Comparison of ENCODE assay signal across 8 cellular contexts in genomic region chr4:54100607-54101189, GRCh38. TPM values are rescaled to one million over a fixed set of nuclear protein-coding genes. Genes with fewer than 3 reads are reported as not detected.
DNase-seq lines count a peak whose midpoint lies in the region; ATAC-seq and TF ChIP-seq lines count a peak whose summit lies in the region.

No MANE protein-coding gene starts in this region.

- H4K91ac ChIP-seq in IMR-90 (ENCODE audit: insufficient read depth, low read depth, low read length): no peak overlapping the region

- H3K4me3 ChIP-seq in BLaER1 (peak overlapping the region; percentile 60), IMR-90 (ENCODE audit: insufficient read depth, low read depth, low read length) (peak overlapping the region; percentile 40)

- DNase-seq in IMR-90 (no peak), chondrocyte (ENCODE audit: low spot score) (no peak), OCI-M2 (lab: John Stamatoyannopoulos, UW; ENCODE audit: unreplicated experiment) (no peak), anterior cingulate cortex (lab: John Stamatoyannopoulos, UW) (no peak)
- no peak for DNase-seq in natural killer cell treated with Interleukin-12 subunit alpha and Interleukin-12 subunit beta and Interleukin-15 and Interleukin-18, amount 100 ng/mL, for 72 hours (ENCODE audit: low spot score)

- no peak overlapping the region for H3K27ac Mint-ChIP-seq in chondrocyte (ENCODE audit: unreplicated experiment)
- H3K27ac Mint-ChIP-seq in natural killer cell treated with Interleukin-12 subunit alpha and Interleukin-12 subunit beta and Interleukin-15 and Interleukin-18, amount 100 ng/mL, for 72 hours: no peak overlapping the region

- peak overlapping the region; percentile 64 for H3K4me3 Mint-ChIP-seq in chondrocyte (ENCODE audit: unreplicated experiment)
- H3K4me3 Mint-ChIP-seq in natural killer cell treated with Interleukin-12 subunit alpha and Interleukin-12 subunit beta and Interleukin-15 and Interleukin-18, amount 100 ng/mL, for 72 hours: peak overlapping the region; percentile 34

- intact Hi-C loops in IMR-90 (cut with micrococcal nuclease): no loop called here

- H4K8ac ChIP-seq in IMR-90 (ENCODE audit: low read depth in 2 of 2, low read length in 2 of 2): no peak overlapping the region

- H3K9ac ChIP-seq in BLaER1 (no peak overlapping the region), IMR-90 (ENCODE audit: low read depth, low read length) (no peak overlapping the region)

- no TSS peak for BruUV-seq in IMR-90 (replicated peaks; lab: Mats Ljungman, UMichigan)

- peaks cover 36% of the 10 kb centered on the region for H4K20me1 ChIP-seq in BLaER1
- no peaks in the 10 kb centered on the region for H4K20me1 ChIP-seq in IMR-90 (ENCODE audit: insufficient read depth, low read length)

- H3K27me3 Mint-ChIP-seq in chondrocyte (ENCODE audit: low read depth): peaks cover 34% of the 10 kb centered on the region
- H3K27me3 Mint-ChIP-seq in natural killer cell treated with Interleukin-12 subunit alpha and Interleukin-12 subunit beta and Interleukin-15 and Interleukin-18, amount 100 ng/mL, for 72 hours: peaks cover 60 to 80% of the 10 kb centered on the region in 2 donors

- in situ Hi-C loops in IMR-90 (cut with MboI; ENCODE audit: low sequenced_read_pairs): no loop called here

- no peak overlapping the region for H2BK120ac ChIP-seq in IMR-90 (ENCODE audit: low read depth, low read length)

- peaks cover 2% of the 10 kb centered on the region for H3K36me3 Mint-ChIP-seq in chondrocyte (ENCODE audit: low read depth)
- H3K36me3 Mint-ChIP-seq in natural killer cell treated with Interleukin-12 subunit alpha and Interleukin-12 subunit beta and Interleukin-15 and Interleukin-18, amount 100 ng/mL, for 72 hours: no peaks in the 10 kb centered on the region

- no peak overlapping the region for H3K14ac ChIP-seq in IMR-90 (replicated peaks; ENCODE audit: low read depth, low read length)

- no peak overlapping the region for H3K4ac ChIP-seq in IMR-90 (ENCODE audit: low read depth, low read length)

- peaks cover 9% of the 10 kb centered on the region for H3K9me1 ChIP-seq in IMR-90 (ENCODE audit: insufficient read depth, low read length)

- no peak overlapping the region for H3K27ac ChIP-seq in BLaER1
- no peak overlapping the region for H3K27ac ChIP-seq in IMR-90 (ENCODE audit: insufficient read depth, low read length)

- H3K56ac ChIP-seq in IMR-90 (ENCODE audit: extremely low read depth, insufficient read depth, low read length): no peak overlapping the region

- H4K5ac ChIP-seq in IMR-90 (ENCODE audit: low read depth, low read length): no peak overlapping the region

- no peaks in the 10 kb centered on the region for H3K79me1 ChIP-seq in IMR-90 (ENCODE audit: low read depth in 1 of 2, low read length in 2 of 2)

- H2BK15ac ChIP-seq in IMR-90 (ENCODE audit: low read depth, low read length): no peak overlapping the region

- no peak overlapping the region for H3K18ac ChIP-seq in IMR-90 (ENCODE audit: low read depth, low read length)

- H2AFZ ChIP-seq in IMR-90 (replicated peaks; ENCODE audit: low read length, poor library complexity): peak overlapping the region; percentile 88

- CTCF ChIA-PET in IMR-90 (lab: Yijun Ruan, JAX): no interaction called here

- H3K4me1 Mint-ChIP-seq in chondrocyte (ENCODE audit: low read depth): peaks cover 36% of the 10 kb centered on the region
- H3K4me1 Mint-ChIP-seq in natural killer cell treated with Interleukin-12 subunit alpha and Interleukin-12 subunit beta and Interleukin-15 and Interleukin-18, amount 100 ng/mL, for 72 hours (ENCODE audit: low read depth in 2 of 2): peaks cover 11 to 23% of the 10 kb centered on the region in 2 donors

- H2BK20ac ChIP-seq in IMR-90 (ENCODE audit: low read depth, low read length): no peak overlapping the region

- no peaks in the 10 kb centered on the region for H3K36me3 ChIP-seq in BLaER1
- H3K36me3 ChIP-seq in IMR-90 (ENCODE audit: control insufficient read depth, insufficient read depth, low read length): no peaks in the 10 kb centered on the region

- no peak for TF ChIP-seq RAD21 in IMR-90 (IDR thresholded peaks at IDR 0.05; ENCODE audit: low read length)

- no peak for TF ChIP-seq CTCF in IMR-90 (conservative IDR thresholded peaks at IDR 0.05; ENCODE audit: low read depth, low read length)
- no peak for TF ChIP-seq CTCF in chondrocyte (IDR thresholded peaks at IDR 0.05)

- peaks cover 98% of the 10 kb centered on the region for H3K27me3 ChIP-seq in BLaER1
- peaks cover 66% of the 10 kb centered on the region for H3K27me3 ChIP-seq in IMR-90 (ENCODE audit: control insufficient read depth, insufficient read depth, low read length)

- no peaks in the 10 kb centered on the region for H3K9me3 Mint-ChIP-seq in chondrocyte (ENCODE audit: low read depth)
- no peaks in the 10 kb centered on the region for H3K9me3 Mint-ChIP-seq in natural killer cell treated with Interleukin-12 subunit alpha and Interleukin-12 subunit beta and Interleukin-15 and Interleukin-18, amount 100 ng/mL, for 72 hours

- peaks cover 28% of the 10 kb centered on the region for H3K9me3 ChIP-seq in BLaER1
- no peaks in the 10 kb centered on the region for H3K9me3 ChIP-seq in IMR-90 (ENCODE audit: control insufficient read depth, insufficient read depth, low read length)

- dilution Hi-C loops in IMR-90 (cut with HindIII; ENCODE audit: low sequenced_read_pairs, unreplicated experiment): no loop called here

- no peak overlapping the region for H2BK5ac ChIP-seq in IMR-90 (ENCODE audit: low read depth, low read length, poor library complexity, severe bottlenecking)

- peak overlapping the region; percentile 90 for H3K4me2 ChIP-seq in BLaER1
- H3K4me2 ChIP-seq in IMR-90 (ENCODE audit: low read depth, low read length): peak overlapping the region; percentile 59

- ATAC-seq in IMR-90 (ENCODE audit: low read depth): peak; percentile 59
- peak; percentile 34 to 45 for ATAC-seq in natural killer cell treated with Interleukin-12 subunit alpha and Interleukin-12 subunit beta and Interleukin-15 and Interleukin-18, amount 100 ng/mL, for 72 hours
- ATAC-seq in GM19023 (IDR thresholded peaks at IDR 0.05; ENCODE audit: unreplicated experiment): no peak
- ATAC-seq in GM21447 (IDR thresholded peaks at IDR 0.05; ENCODE audit: unreplicated experiment): no peak

- peak overlapping the region; percentile 66; the same call in 1 of the 2 replicates for H3K23ac ChIP-seq in IMR-90 (ENCODE audit: low read depth, low read length)

- no CpG with 5 or more reads among the region's 45 CpGs for WGBS in IMR-90 (ENCODE audit: extremely low coverage in 2 of 2, insufficient read length in 1 of 2), 2 experiments

- H3K4me1 ChIP-seq in BLaER1 (peaks cover 22% of the 10 kb centered on the region), IMR-90 (ENCODE audit: control insufficient read depth, insufficient read depth, low read length) (no peaks in the 10 kb centered on the region)

- H2AK9ac ChIP-seq in IMR-90 (replicated peaks; ENCODE audit: low read depth, low read length, poor library complexity): no peak overlapping the region

- H2AK5ac ChIP-seq in IMR-90 (ENCODE audit: low read depth, low read length): no peak overlapping the region

- POLR2A ChIA-PET in IMR-90 (lab: Charles Lee; ENCODE audit: unreplicated experiment): no interaction called here

- no peak for TF ChIP-seq POLR2A in IMR-90 (IDR thresholded peaks at IDR 0.05; ENCODE audit: low read depth, low read length)

TF ChIP-seq in IMR-90, 13 proteins besides CTCF, POLR2A, EP300 and RAD21 (continues in another document):
- no peak for TF ChIP-seq FOS (IDR thresholded peaks at IDR 0.05; ENCODE audit: low read depth, low read length)
- TF ChIP-seq MXI1 (IDR thresholded peaks at IDR 0.05; ENCODE audit: borderline replicate concordance, low read depth, low read length): no peak
- TF ChIP-seq CHD1 (IDR thresholded peaks at IDR 0.05; ENCODE audit: low read depth, low read length): no peak
- TF ChIP-seq BHLHE40 (IDR thresholded peaks at IDR 0.05; ENCODE audit: low read depth, low read length): no peak
- no peak for TF ChIP-seq SMC3 (IDR thresholded peaks at IDR 0.05; ENCODE audit: low read depth, low read length)
- TF ChIP-seq NFE2L2 (IDR thresholded peaks at IDR 0.05; ENCODE audit: low read depth, low read length): no peak
- no peak for TF ChIP-seq ELK1 (IDR thresholded peaks at IDR 0.05; ENCODE audit: borderline replicate concordance, low read depth, low read length)
- no peak for TF ChIP-seq CEBPB (IDR thresholded peaks at IDR 0.05; ENCODE audit: low read depth, low read length)
- no peak for TF ChIP-seq USF2 (IDR thresholded peaks at IDR 0.05; ENCODE audit: low read depth, low read length)
- TF ChIP-seq MAZ (IDR thresholded peaks at IDR 0.05; ENCODE audit: borderline replicate concordance, low read depth, low read length): no peak

RNA-seq across cellular contexts. Expression of gene GSX2, which starts 0.7 kb away (rescaled TPM):
- total RNA-seq in IMR-90 (2012; rRNA removed): not detected in 2 replicates
- not detected in 2 replicates for polyA plus RNA-seq in IMR-90 (2012; rRNA removed)
- polyA plus RNA-seq in IMR-90 (2012; cell fraction: cytosol; rRNA removed): 0.03 TPM in 1 of 2 replicates, not detected in the other
- polyA plus RNA-seq in IMR-90 (2012; cell fraction: nucleus; rRNA removed; ENCODE audit: low replicate concordance): not detected in 2 replicates
- total RNA-seq in chondrocyte: not detected in 3 replicates
- total RNA-seq in natural killer cell treated with Interleukin-12 subunit alpha and Interleukin-12 subunit beta and Interleukin-15 and Interleukin-18, amount 100 ng/mL, for 72 hours: not detected

RNA-seq across cellular contexts. Expression of gene CHIC2, which starts 36.3 kb away (rescaled TPM):
- total RNA-seq in IMR-90 (2012; rRNA removed) (26.3 and 65.0 TPM in 2 replicates), chondrocyte (31.3 to 38.5 TPM (median 36.1 TPM) in 3 replicates)
- 18.8 and 20.4 TPM in 2 replicates for polyA plus RNA-seq in IMR-90 (2012; rRNA removed)
- 25.1 and 34.5 TPM in 2 replicates for polyA plus RNA-seq in IMR-90 (2012; cell fraction: cytosol; rRNA removed)
- 13.2 and 17.0 TPM in 2 replicates for polyA plus RNA-seq in IMR-90 (2012; cell fraction: nucleus; rRNA removed; ENCODE audit: low replicate concordance)
- total RNA-seq in natural killer cell treated with Interleukin-12 subunit alpha and Interleukin-12 subunit beta and Interleukin-15 and Interleukin-18, amount 100 ng/mL, for 72 hours: 10 to 100 TPM; 15.2 to 31.3 TPM

Comparison
In these comparisons a context has a peak if more than half of its experiments do, and no peak if none do; other contexts are left out.
1. ATAC-seq: peak in IMR-90 (single experiment) and natural killer cell treated with Interleukin-12 subunit alpha and Interleukin-12 subunit beta and Interleukin-15 and Interleukin-18, amount 100 ng/mL, for 72 hours (2 of 2); none in GM19023 (single experiment) and GM21447 (single experiment).